ENCODE assay signal across 17 cellular contexts in the genomic region with DNA sequence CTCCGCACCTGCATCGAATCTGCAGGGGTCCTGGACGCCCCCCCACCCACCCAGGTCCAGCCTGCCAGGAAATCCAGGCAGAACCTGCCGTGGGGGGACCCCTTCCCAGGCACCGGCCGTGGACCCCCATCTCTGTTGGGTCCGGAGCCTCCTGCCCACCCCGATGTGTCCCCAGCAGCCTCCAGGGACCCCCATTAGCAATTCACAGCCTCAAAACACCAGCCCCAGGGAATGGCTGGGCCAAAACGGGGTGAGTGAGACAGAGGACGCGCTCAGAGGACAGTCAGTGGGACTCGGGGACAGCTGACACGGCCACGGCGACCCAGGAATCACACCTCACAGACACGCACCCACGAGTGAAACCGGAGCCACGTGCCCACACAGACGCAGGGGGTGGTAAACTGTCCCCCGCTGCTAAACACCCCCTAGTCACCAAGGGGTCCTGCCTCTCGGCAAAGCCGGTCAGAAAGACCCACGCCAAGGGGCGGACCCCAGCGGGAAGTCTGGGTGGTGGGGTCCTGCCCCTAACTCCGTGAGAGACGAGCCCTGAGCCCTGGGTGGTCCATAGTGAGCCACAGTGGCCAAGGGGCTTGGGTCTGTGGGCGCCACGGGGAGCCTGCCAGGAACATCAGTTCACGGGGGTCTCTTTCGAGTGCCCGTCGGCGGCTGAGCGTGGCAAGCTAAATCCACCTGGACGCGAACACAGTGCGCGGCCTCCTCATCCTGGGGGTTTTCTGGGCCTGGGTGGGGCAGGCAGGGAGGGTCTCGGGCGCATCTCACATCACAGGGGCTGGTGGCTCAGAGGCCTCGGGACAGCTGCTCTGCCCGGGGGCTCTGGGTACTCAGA.
DNase-seq lines count a peak whose midpoint lies in the region; ATAC-seq and TF ChIP-seq lines count a peak whose summit lies in the region.
"Had no signal": no experiment of that assay in that cellular context is flagged by ENCODE, and none has a peak within 500 bp of the region (broad histone marks: within the 10 kb centered on the region; RNA-seq: fewer than 3 reads in every experiment).

No MANE protein-coding gene starts in this region.

- no peak overlapping the region for H3K4me3 Mint-ChIP-seq in chondrocyte (ENCODE audit: unreplicated experiment)
- H3K4me3 Mint-ChIP-seq: CD4-positive, CD25-positive, alpha-beta regulatory T cell had no signal

- H3K4me1 ChIP-seq in HEK293 (ENCODE audit: control insufficient read depth, insufficient read depth, low read length), result no peaks in the 10 kb centered on the region
- H3K4me1 ChIP-seq in right cardiac atrium (ENCODE audit: control insufficient read depth, insufficient read depth, low read length), result no peaks in the 10 kb centered on the region
- H3K4me1 ChIP-seq: HAP-1 had no signal

- H3K9me3 Mint-ChIP-seq in chondrocyte (ENCODE audit: low read depth), result no peaks in the 10 kb centered on the region

- H3K36me3 ChIP-seq in HEK293 (ENCODE audit: control insufficient read depth in 2 of 2, insufficient read depth in 1 of 2, low read length in 2 of 2), result no peaks in the 10 kb centered on the region
- H3K36me3 ChIP-seq: BE2C, HAP-1, SJCRH30 had no signal

- TF ChIP-seq CTCF in HEK293 (tag by site-specific recombination; IDR thresholded peaks at IDR 0.05), result no peak
- no peak for TF ChIP-seq CTCF in chondrocyte (IDR thresholded peaks at IDR 0.05)
- no peak for TF ChIP-seq CTCF in dorsolateral prefrontal cortex (IDR thresholded peaks at IDR 0.05 in 54 of 56, conservative IDR thresholded peaks at IDR 0.05 in 2 of 56; ENCODE audit: low read depth in 1 of 56, partially characterized antibody in 56 of 56)

- no peaks in the 10 kb centered on the region for H3K9me3 ChIP-seq in HEK293 (ENCODE audit: control insufficient read depth, insufficient read depth, low read depth, low read length)
- no peaks in the 10 kb centered on the region for H3K9me3 ChIP-seq in right cardiac atrium (ENCODE audit: control insufficient read depth, low read length)
- H3K9me3 ChIP-seq: BE2C, HAP-1 had no signal

- POLR2A ChIA-PET in HEK293 (lab: Yijun Ruan, JAX), result no interaction called here

- H3K27ac Mint-ChIP-seq in chondrocyte (ENCODE audit: unreplicated experiment), result no peak overlapping the region
- H3K27ac Mint-ChIP-seq: CD4-positive, CD25-positive, alpha-beta regulatory T cell had no signal

- DNase-seq in chondrocyte (ENCODE audit: low spot score) (peak; percentile 86), right cardiac atrium (peak in 2 of 3 donors; percentile 7 to 38), posterior vena cava (ENCODE audit: low spot score) (peak; percentile 75), G401 (ENCODE audit: low spot score) (no peak), dorsolateral prefrontal cortex (no peak)
- DNase-seq: BE2C; CD4-positive, CD25-positive, alpha-beta regulatory T cell; DMS79; NCI-H1105; NCI-H2171; NCI-H345; SJCRH30 had no signal

- H3K27me3 ChIP-seq in right cardiac atrium (ENCODE audit: control insufficient read depth, insufficient read depth) (no peaks in the 10 kb centered on the region), dorsolateral prefrontal cortex (peaks cover 0 to 45% (median 11%) of the 10 kb centered on the region in 45 donors)
- H3K27me3 ChIP-seq: SJCRH30 had no signal

- ATAC-seq in right cardiac atrium, result no peak
- ATAC-seq in GM19023 (IDR thresholded peaks at IDR 0.05; ENCODE audit: unreplicated experiment), result no peak
- ATAC-seq: Panc1 had no signal

- H3K4me1 Mint-ChIP-seq in chondrocyte (ENCODE audit: low read depth), result no peaks in the 10 kb centered on the region

- CTCF ChIA-PET in HEK293 (lab: Yijun Ruan, JAX), result no interaction called here

- intact Hi-C loops in right cardiac atrium (cut with DNase I), result no loop called here
- intact Hi-C loops in posterior vena cava (cut with DNase I), result loop anchor here in 1 of 2 donors (1.0 kb wide), 1 partner anchor 166 kb away; no protein-coding TSS in a partner anchor
- intact Hi-C loops in dorsolateral prefrontal cortex (cut with DNase I), result no loop called here

- peaks cover 47% of the 10 kb centered on the region for H3K27me3 Mint-ChIP-seq in chondrocyte (ENCODE audit: low read depth)

- in situ Hi-C loops in G401 (cut with HindIII; ENCODE audit: low sequenced_read_pairs), result no loop called here

- H3K36me3 Mint-ChIP-seq in chondrocyte (ENCODE audit: low read depth), result no peaks in the 10 kb centered on the region
- H3K36me3 Mint-ChIP-seq: CD4-positive, CD25-positive, alpha-beta regulatory T cell had no signal

- 89% methylated on average over 44 of the region's 44 CpGs for whole genome bisulfite sequencing in right cardiac atrium

- no peak overlapping the region for H3K4me3 ChIP-seq in HEK293 (ENCODE audit: low read depth, low read length)
- H3K4me3 ChIP-seq in right cardiac atrium (ENCODE audit: low read length), result no peak overlapping the region
- no peak overlapping the region for H3K4me3 ChIP-seq in dorsolateral prefrontal cortex
- H3K4me3 ChIP-seq: GM23248, HAP-1, SJCRH30 had no signal

- H3K27ac ChIP-seq in HEK293 (ENCODE audit: extremely low read depth, low read depth, low read length) (no peak overlapping the region), right cardiac atrium (ENCODE audit: low read length) (no peak overlapping the region), dorsolateral prefrontal cortex (no peak overlapping the region)
- H3K27ac ChIP-seq: GM23248, SJCRH30 had no signal

TF ChIP-seq in HEK293, 187 proteins besides CTCF, POLR2A, EP300 and RAD21:
- TF ChIP-seq GLIS2 (tag by site-specific recombination; IDR thresholded peaks at IDR 0.05), result peak; percentile 38; the same call in 1 of the 2 replicates
- TF ChIP-seq ZNF132 (tag by site-specific recombination; IDR thresholded peaks at IDR 0.05; ENCODE audit: borderline replicate concordance), result no peak

Comparison
In these comparisons a context has a peak if more than half of its experiments do, and no peak if none do; other contexts are left out.
1. DNase-seq: peak in chondrocyte (single experiment), right cardiac atrium (2 of 3) and posterior vena cava (single experiment); none in G401 (single experiment) and dorsolateral prefrontal cortex (0 of 10).